8 cellular contexts compared by ENCODE assay signal in genomic region chr2:179049203-179049545, GRCh38. TPM values are rescaled to one million over a fixed set of nuclear protein-coding genes. Genes with fewer than 3 reads are reported as not detected.
DNase-seq lines count a peak whose midpoint lies in the region; ATAC-seq and TF ChIP-seq lines count a peak whose summit lies in the region.

No MANE protein-coding gene starts in this region.

- intact Hi-C loops in CD14-positive monocyte (cut with micrococcal nuclease): no loop called here

- H3K9me3 Mint-ChIP-seq in natural killer cell treated with Interleukin-12 subunit alpha and Interleukin-12 subunit beta and Interleukin-15 and Interleukin-18, amount 100 ng/mL, for 72 hours: no peaks in the 10 kb centered on the region
- H3K9me3 Mint-ChIP-seq in CD14-positive monocyte: no peaks in the 10 kb centered on the region

- H3K36me3 Mint-ChIP-seq in T-helper 17 cell (ENCODE audit: low read depth) (no peaks in the 10 kb centered on the region), CD14-positive monocyte (no peaks in the 10 kb centered on the region)
- no peaks in the 10 kb centered on the region for H3K36me3 Mint-ChIP-seq in natural killer cell treated with Interleukin-12 subunit alpha and Interleukin-12 subunit beta and Interleukin-15 and Interleukin-18, amount 100 ng/mL, for 72 hours

- H3K27ac Mint-ChIP-seq in T-helper 17 cell (peak overlapping the region; percentile 5), CD14-positive monocyte (no peak overlapping the region)
- H3K27ac Mint-ChIP-seq in natural killer cell treated with Interleukin-12 subunit alpha and Interleukin-12 subunit beta and Interleukin-15 and Interleukin-18, amount 100 ng/mL, for 72 hours: peak overlapping the region in 1 of 2 donors; percentile 28

- H3K4me3 Mint-ChIP-seq in T-helper 17 cell (peak overlapping the region; percentile 82), CD14-positive monocyte (peak overlapping the region in 1 of 2 donors; percentile 28)
- peak overlapping the region; percentile 77 for H3K4me3 Mint-ChIP-seq in natural killer cell treated with Interleukin-12 subunit alpha and Interleukin-12 subunit beta and Interleukin-15 and Interleukin-18, amount 100 ng/mL, for 72 hours

- TF ChIP-seq CTCF in CD14-positive monocyte (IDR thresholded peaks at IDR 0.05): no peak

- DNase-seq in T-helper 17 cell (no peak), superior temporal gyrus (ENCODE audit: extremely low spot score) (no peak), C1 segment of cervical spinal cord (lab: John Stamatoyannopoulos, UW) (no peak), LoVo (ENCODE audit: low spot score) (no peak), CD14-positive monocyte (ENCODE audit: low spot score) (no peak)
- DNase-seq in natural killer cell treated with Interleukin-12 subunit alpha and Interleukin-12 subunit beta and Interleukin-15 and Interleukin-18, amount 100 ng/mL, for 72 hours (ENCODE audit: low spot score): no peak

- H3K9me3 ChIP-seq in T-helper 17 cell (ENCODE audit: control insufficient read depth, low read length, poor library complexity, severe bottlenecking): no peaks in the 10 kb centered on the region

- H3K27me3 Mint-ChIP-seq in T-helper 17 cell: no peaks in the 10 kb centered on the region
- peaks cover 0 to 2% of the 10 kb centered on the region in 2 donors for H3K27me3 Mint-ChIP-seq in natural killer cell treated with Interleukin-12 subunit alpha and Interleukin-12 subunit beta and Interleukin-15 and Interleukin-18, amount 100 ng/mL, for 72 hours
- H3K27me3 Mint-ChIP-seq in CD14-positive monocyte (ENCODE audit: low read depth in 3 of 3): peaks cover 0 to 2% (median 0%) of the 10 kb centered on the region in 3 donors

- ATAC-seq in GM18870 (IDR thresholded peaks at IDR 0.05; ENCODE audit: unreplicated experiment) (peak; percentile 39), HG02642 (IDR thresholded peaks at IDR 0.05; ENCODE audit: poor library complexity, unreplicated experiment) (peak; percentile 41), T-helper 17 cell (peak; percentile 42)
- no peak for ATAC-seq in natural killer cell treated with Interleukin-12 subunit alpha and Interleukin-12 subunit beta and Interleukin-15 and Interleukin-18, amount 100 ng/mL, for 72 hours

- peaks cover 3% of the 10 kb centered on the region for H3K4me1 Mint-ChIP-seq in T-helper 17 cell
- H3K4me1 Mint-ChIP-seq in natural killer cell treated with Interleukin-12 subunit alpha and Interleukin-12 subunit beta and Interleukin-15 and Interleukin-18, amount 100 ng/mL, for 72 hours (ENCODE audit: low read depth in 2 of 2): peaks cover 9% of the 10 kb centered on the region in 2 donors
- peaks cover 15% of the 10 kb centered on the region for H3K4me1 Mint-ChIP-seq in CD14-positive monocyte

RNA-seq across cellular contexts. Expression of gene CCDC141, which starts 0.8 kb away (rescaled TPM):
- total RNA-seq in T-helper 17 cell: 10 to 100 TPM; 18.2 to 22.8 TPM
- total RNA-seq in natural killer cell treated with Interleukin-12 subunit alpha and Interleukin-12 subunit beta and Interleukin-15 and Interleukin-18, amount 100 ng/mL, for 72 hours: 1 to 10 TPM in 1 of 2 donors, under 1 TPM in 1; 0.24 to 1.2 TPM
- not detected for polyA plus RNA-seq in CD14-positive monocyte

Comparison
In these comparisons a context has a peak if more than half of its experiments do, and no peak if none do; other contexts are left out.
1. ATAC-seq: peak in GM18870 (single experiment), HG02642 (single experiment) and T-helper 17 cell (single experiment); none in natural killer cell treated with Interleukin-12 subunit alpha and Interleukin-12 subunit beta and Interleukin-15 and Interleukin-18, amount 100 ng/mL, for 72 hours (0 of 2).
2. RNA of gene CCDC141, which starts 0.8 kb away (total RNA-seq): 18.2 to 22.8 TPM in T-helper 17 cell; 0.24 to 1.2 TPM in natural killer cell treated with Interleukin-12 subunit alpha and Interleukin-12 subunit beta and Interleukin-15 and Interleukin-18, amount 100 ng/mL, for 72 hours; every median in the first group is over 4 times any median in the second.